Comparison of ENCODE assay signal across 8 cellular contexts in genomic region chr3:46695177-46695961, GRCh38. TPM values are rescaled to one million over a fixed set of nuclear protein-coding genes. Genes with fewer than 3 reads are reported as not detected.
DNase-seq lines count a peak whose midpoint lies in the region; ATAC-seq, FAIRE-seq and TF ChIP-seq lines count a peak whose summit lies in the region.

No MANE protein-coding gene starts in this region.

- DNase-seq in GM12865 (ENCODE audit: low read depth) (peak; percentile 38), NOMO-1 treated with dmso at 0.1 percent for 144 hours (lab: John Stamatoyannopoulos, UW; ENCODE audit: unreplicated experiment) (peak; percentile 40), psoas muscle (peak; percentile 60 to 80), frontal cortex (ENCODE audit: low spot score in 2 of 2) (no peak), NCI-H187 treated with DMSO at 0.1 percent for 48 hours (lab: John Stamatoyannopoulos, UW) (no peak)
- DNase-seq in activated T-cell treated with anti-CD3 and anti-CD28 coated beads, Interleukin-2, amount 50 U/mL, for 48 hours: peak; percentile 71 to 73

- intact Hi-C loops in psoas muscle (cut with DNase I): no loop called here

- TF ChIP-seq EP300 in gastroesophageal sphincter (IDR thresholded peaks at IDR 0.05): no peak

- 90% methylated on average over 2 of the region's 11 CpGs; no CpG with 5 or more reads in 1 of the 2 donors for WGBS in gastroesophageal sphincter (ENCODE audit: low coverage in 1 of 2), 2 donors
- 43 to 57% (median 48%) methylated on average over 9 to 11 of the region's 11 CpGs for WGBS in psoas muscle, 3 donors

- H3K27me3 ChIP-seq in gastroesophageal sphincter (no peaks in the 10 kb centered on the region), psoas muscle (ENCODE audit: insufficient read depth in 3 of 3, low read length in 2 of 3) (no peaks in the 10 kb centered on the region)

- TF ChIP-seq CTCF in GM12865 (IDR thresholded peaks at IDR 0.05; ENCODE audit: insufficient read depth, low read depth, low read length, missing control alignments): peak; percentile 35
- TF ChIP-seq CTCF in gastroesophageal sphincter (IDR thresholded peaks at IDR 0.05): peak in 1 of 4 experiments; percentile 3
- peak; percentile 20 for TF ChIP-seq CTCF in psoas muscle (IDR thresholded peaks at IDR 0.05)

- H3K27ac ChIP-seq in gastroesophageal sphincter (peak overlapping the region in 3 of 4 donors; percentile 74 to 83 (median 82)), psoas muscle (peak overlapping the region; percentile 98)

- ATAC-seq in gastroesophageal sphincter (peak; percentile 58), psoas muscle (peak; percentile 31 to 57 (median 46)), GM18907 (IDR thresholded peaks at IDR 0.05; ENCODE audit: unreplicated experiment) (no peak)

- no peak for FAIRE-seq in frontal cortex (lab: Jason Lieb, UNC)

- H3K4me3 ChIP-seq in GM12865 (ENCODE audit: low read depth, low read length) (no peak overlapping the region), gastroesophageal sphincter (no peak overlapping the region), psoas muscle (peak overlapping the region; percentile 96)

- H3K9me3 ChIP-seq in gastroesophageal sphincter: no peaks in the 10 kb centered on the region
- H3K9me3 ChIP-seq in psoas muscle: no peaks in the 10 kb centered on the region

- TF ChIP-seq POLR2A in gastroesophageal sphincter (IDR thresholded peaks at IDR 0.05): no peak

- no peaks in the 10 kb centered on the region for H3K36me3 ChIP-seq in gastroesophageal sphincter
- H3K36me3 ChIP-seq in psoas muscle (ENCODE audit: insufficient read depth in 1 of 2, low read depth in 1 of 2): no peaks in the 10 kb centered on the region

- H3K4me1 ChIP-seq in gastroesophageal sphincter: peaks cover 2 to 85% (median 50%) of the 10 kb centered on the region in 3 donors
- peaks cover 76% of the 10 kb centered on the region for H3K4me1 ChIP-seq in psoas muscle

RNA-seq across cellular contexts. Expression of gene ALS2CL, which starts 1.9 kb away (rescaled TPM):
- total RNA-seq in gastroesophageal sphincter (10 to 100 TPM in 1 of 4 donors, 1 to 10 TPM in 3; 4.8 to 10.4 (median 9.6) TPM), psoas muscle (10 to 100 TPM in 1 of 4 donors, 1 to 10 TPM in 3; 5.0 to 10.1 (median 8.0) TPM), frontal cortex (1.2 TPM)
- 1 to 10 TPM; 5.2 to 6.6 (median 5.5) TPM for polyA plus RNA-seq in psoas muscle

RNA-seq across cellular contexts. Expression of gene TMIE, which starts 5.8 kb away (rescaled TPM):
- 1 to 10 TPM in 1 of 4 donors, under 1 TPM in 2, not detected in 1; 0.15 to 1.4 (median 0.69) TPM for total RNA-seq in gastroesophageal sphincter
- 1 to 10 TPM in 1 of 4 donors, under 1 TPM in 3; 0.27 to 2.2 (median 0.33) TPM for total RNA-seq in psoas muscle
- 1 to 10 TPM in 1 of 3 donors, under 1 TPM in 2; 0.40 to 1.1 (median 0.65) TPM for polyA plus RNA-seq in psoas muscle
- total RNA-seq in frontal cortex: 1.2 TPM

RNA-seq across cellular contexts. Expression of gene PRSS50, which starts 22.3 kb away (rescaled TPM):
- total RNA-seq in gastroesophageal sphincter (under 1 TPM in 2 of 4 donors, not detected in 2; 0.31 to 0.54 TPM), psoas muscle (under 1 TPM in 3 of 4 donors, not detected in 1; 0.12 to 0.34 (median 0.23) TPM), frontal cortex (not detected)
- under 1 TPM; 0.01 to 0.15 (median 0.07) TPM for polyA plus RNA-seq in psoas muscle

Comparison
In these comparisons a context has a peak if more than half of its experiments do, and no peak if none do; other contexts are left out.
1. DNase-seq: peak in GM12865 (single experiment), NOMO-1 treated with dmso at 0.1 percent for 144 hours (single experiment), activated T-cell treated with anti-CD3 and anti-CD28 coated beads, Interleukin-2, amount 50 U/mL, for 48 hours (2 of 2) and psoas muscle (2 of 2); none in frontal cortex (0 of 2) and NCI-H187 treated with DMSO at 0.1 percent for 48 hours (single experiment).